Comparison of ENCODE assay signal across 7 cellular contexts in the genomic region with DNA sequence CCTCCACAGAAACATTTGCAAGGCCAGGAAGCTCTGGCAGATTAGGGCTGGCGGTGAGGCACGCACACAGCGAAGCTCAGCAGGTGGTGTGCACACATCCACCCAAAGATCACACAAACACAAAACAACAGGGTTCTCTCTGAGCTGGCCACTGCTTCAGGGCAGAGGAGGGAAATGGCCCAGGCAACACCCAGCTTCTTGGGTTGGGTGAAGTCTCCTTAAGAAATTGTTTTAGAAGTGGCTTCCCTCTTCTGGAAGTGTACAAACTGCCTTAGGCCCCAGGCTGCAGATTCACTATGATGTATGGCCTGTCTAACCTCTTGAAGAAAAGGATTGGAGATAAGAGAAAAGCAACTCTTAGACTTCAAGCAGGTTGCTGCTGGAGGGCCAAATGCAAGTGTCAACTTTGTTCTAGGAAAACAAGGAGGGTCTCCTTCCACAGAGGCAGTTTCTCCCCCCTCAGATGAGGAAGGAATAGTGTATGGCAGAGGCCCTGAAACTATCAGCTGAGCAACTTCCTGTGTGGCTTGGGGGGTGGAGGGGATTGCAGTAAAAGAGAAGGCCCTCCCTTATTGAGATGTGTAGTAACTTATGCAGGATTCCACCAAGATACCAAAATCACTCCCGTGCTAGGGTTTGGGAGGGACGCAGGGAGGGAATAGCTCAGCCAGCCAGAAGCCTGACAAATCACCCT. TPM values are rescaled to one million over a fixed set of nuclear protein-coding genes. Genes with fewer than 3 reads are reported as not detected.
DNase-seq lines count a peak whose midpoint lies in the region; ATAC-seq and TF ChIP-seq lines count a peak whose summit lies in the region.

No MANE protein-coding gene starts in this region.

- peak; percentile 26 for ATAC-seq in GM21528 (IDR thresholded peaks at IDR 0.05; ENCODE audit: low FRiP score, unreplicated experiment)
- no peak for ATAC-seq in HG03432 (IDR thresholded peaks at IDR 0.05; ENCODE audit: unreplicated experiment)

- H3K4me1 ChIP-seq in stomach: peaks cover 31 to 80% (median 60%) of the 10 kb centered on the region in 4 donors

- no peak overlapping the region for H3K4me3 ChIP-seq in fibroblast of pulmonary artery (replicated peaks; ENCODE audit: low read depth, low read length)
- peak overlapping the region; percentile 51 to 72 (median 64) for H3K4me3 ChIP-seq in stomach

- no peaks in the 10 kb centered on the region for H3K9me3 ChIP-seq in stomach

- H3K27me3 ChIP-seq in stomach: peaks cover 0 to 18% (median 4%) of the 10 kb centered on the region in 3 donors

- TF ChIP-seq CTCF in fibroblast of pulmonary artery (IDR thresholded peaks at IDR 0.05; ENCODE audit: low read length, missing control alignments) (no peak), stomach (IDR thresholded peaks at IDR 0.05) (no peak), GM13977 (IDR thresholded peaks at IDR 0.05; ENCODE audit: extremely low read depth, insufficient read depth, missing control alignments) (no peak)

- no peaks in the 10 kb centered on the region for H3K36me3 ChIP-seq in stomach

- no peak for TF ChIP-seq POLR2A in stomach (IDR thresholded peaks at IDR 0.05)

- peak; percentile 90 for DNase-seq in SKM-1 (lab: John Stamatoyannopoulos, UW; ENCODE audit: unreplicated experiment)
- DNase-seq in fibroblast of pulmonary artery (ENCODE audit: low read depth): peak; percentile 49
- DNase-seq in stomach: no peak
- no peak for DNase-seq in GM03348 (ENCODE audit: low spot score)
- no peak for DNase-seq in GM13977 (ENCODE audit: low spot score)

- peak overlapping the region; percentile 52 to 94 (median 88) for H3K27ac ChIP-seq in stomach

- in situ Hi-C loops in GM13977 (cut with MboI; ENCODE audit: low pct_unique_long_range_greater_than_20kb, low sequenced_read_pairs, unreplicated experiment): no loop called here

- 53 to 74% (median 64%) methylated on average over 5 of the region's 5 CpGs for WGBS in stomach, 5 donors

- TF ChIP-seq EP300 in stomach (IDR thresholded peaks at IDR 0.05): no peak

- intact Hi-C loops in stomach (cut with DNase I; ENCODE audit: low total_unique reads): no loop called here

RNA-seq across cellular contexts. Expression of gene RCSD1, which starts 2.1 kb away (rescaled TPM):
- 10 to 100 TPM in 4 of 5 donors, 1 to 10 TPM in 1; 8.2 to 29.0 (median 16.2) TPM for total RNA-seq in stomach
- polyA plus RNA-seq in stomach: 10 to 100 TPM in 2 of 3 donors, 1 to 10 TPM in 1; 6.0 to 43.7 (median 23.2) TPM

Comparison
In these comparisons a context has a peak if more than half of its experiments do, and no peak if none do; other contexts are left out.
1. DNase-seq: peak in SKM-1 (single experiment) and fibroblast of pulmonary artery (single experiment); none in stomach (single experiment), GM03348 (single experiment) and GM13977 (single experiment).